ENCODE assay signal across 19 cellular contexts in the genomic region with DNA sequence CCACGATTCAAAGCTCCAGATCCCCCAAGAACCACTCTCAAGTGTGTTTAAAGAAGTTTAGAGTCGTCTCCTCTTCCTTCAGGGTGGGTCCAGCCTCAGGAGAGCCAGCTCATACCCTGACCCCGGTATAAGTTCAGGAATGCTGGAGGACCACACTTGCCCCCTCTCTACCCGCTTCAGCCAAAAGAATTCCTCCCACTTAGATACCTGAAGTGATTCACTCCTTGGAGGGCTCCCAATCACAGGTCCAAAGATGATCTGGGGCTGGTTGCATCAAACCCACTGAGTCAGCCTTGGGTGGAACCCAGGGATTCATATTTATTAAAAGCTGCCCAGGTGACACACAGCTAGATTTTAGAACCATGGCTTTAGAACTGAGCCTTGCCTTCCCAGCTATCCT.
DNase-seq lines count a peak whose midpoint lies in the region; ATAC-seq, FAIRE-seq and TF ChIP-seq lines count a peak whose summit lies in the region.
"Had no signal": no experiment of that assay in that cellular context is flagged by ENCODE, and none has a peak within 500 bp of the region (broad histone marks: within the 10 kb centered on the region; RNA-seq: fewer than 3 reads in every experiment).

No MANE protein-coding gene starts in this region.

- no peaks in the 10 kb centered on the region for H3K27me3 ChIP-seq in RWPE2 (ENCODE audit: insufficient read depth, poor library complexity, severe bottlenecking)
- H3K27me3 ChIP-seq in mesendoderm (ENCODE audit: insufficient read depth, low read length, poor library complexity): no peaks in the 10 kb centered on the region
- H3K27me3 ChIP-seq in pancreas: no peaks in the 10 kb centered on the region

- peak; percentile 74 for ATAC-seq in RWPE2 (ENCODE audit: low read depth)
- ATAC-seq in pancreas: no peak
- ATAC-seq in GM21515 (IDR thresholded peaks at IDR 0.05; ENCODE audit: unreplicated experiment): no peak
- ATAC-seq in GM21619 (IDR thresholded peaks at IDR 0.05; ENCODE audit: unreplicated experiment): no peak
- ATAC-seq: GM23338, HepG2 had no signal

- intact Hi-C loops in pancreas (cut with DNase I): no loop called here

- H2BK15ac ChIP-seq in mesendoderm (replicated peaks; ENCODE audit: low read depth): no peak overlapping the region

- no peak overlapping the region for H3K9ac ChIP-seq in mesendoderm (ENCODE audit: low read length)

- no peaks in the 10 kb centered on the region; the same call in 1 of the 2 replicates for H3K36me3 ChIP-seq in RWPE2 (ENCODE audit: low read depth)
- no peaks in the 10 kb centered on the region for H3K36me3 ChIP-seq in mesendoderm (ENCODE audit: control insufficient read depth, insufficient read depth, low read length)
- no peaks in the 10 kb centered on the region for H3K36me3 ChIP-seq in pancreas

- peak overlapping the region; percentile 25 for H3K56ac ChIP-seq in mesendoderm (ENCODE audit: low read length)

- no peak overlapping the region for H2BK5ac ChIP-seq in mesendoderm (ENCODE audit: low read length)

- no CpG with 5 or more reads among the region's 4 CpGs for WGBS in mesendoderm (ENCODE audit: extremely low coverage, insufficient coverage, low lambda C conversion rate)
- 92 to 99% methylated on average over 4 of the region's 4 CpGs for WGBS in pancreas, 2 donors

- H3K4me3 ChIP-seq in RWPE2 (ENCODE audit: severe bottlenecking) (no peak overlapping the region), epithelial cell of esophagus (ENCODE audit: low read length) (no peak overlapping the region), mesendoderm (ENCODE audit: low read length) (no peak overlapping the region), pancreas (no peak overlapping the region)
- H3K4me3 ChIP-seq: GM23338 had no signal

- no peak overlapping the region for H3K4ac ChIP-seq in mesendoderm (ENCODE audit: low read depth, low read length)

- no peak for FAIRE-seq in pancreas (lab: Jason Lieb, UNC)
- FAIRE-seq: A204.1, HepG2 had no signal

- H2BK120ac ChIP-seq in mesendoderm (ENCODE audit: low read depth, low read length): no peak overlapping the region

- no peaks in the 10 kb centered on the region for H3K79me2 ChIP-seq in mesendoderm (ENCODE audit: control insufficient read depth, insufficient read depth, low read length)

- H3K4me1 ChIP-seq in RWPE2 (ENCODE audit: insufficient read depth, poor library complexity, severe bottlenecking): peaks cover 42% of the 10 kb centered on the region
- no peaks in the 10 kb centered on the region for H3K4me1 ChIP-seq in mesendoderm (ENCODE audit: control insufficient read depth, low read depth, low read length)
- peaks cover 2 to 40% (median 26%) of the 10 kb centered on the region in 3 donors for H3K4me1 ChIP-seq in pancreas

- H2AK5ac ChIP-seq in mesendoderm (ENCODE audit: low read length): no peak overlapping the region

- DNase-seq in HPDE6-E6E7 (ENCODE audit: extremely low spot score) (peak; percentile 63), RWPE2 (ENCODE audit: low spot score) (peak; percentile 92), epithelial cell of esophagus (ENCODE audit: low read depth) (peak; percentile 97), mesendoderm (no peak), pancreas (no peak), substantia nigra (lab: John Stamatoyannopoulos, UW) (no peak)
- DNase-seq: CD4-positive, alpha-beta T cell; DMS153; GDM1; KBM-7; MV-4-11; NCI-H1694 treated with DMSO at 0.1 percent for 48 hours; NCI-H524; NCI-H82 had no signal

- no peaks in the 10 kb centered on the region for H3K79me1 ChIP-seq in mesendoderm (ENCODE audit: low read length)

- H3K4me2 ChIP-seq in mesendoderm (ENCODE audit: low read length): no peak overlapping the region
- H3K4me2 ChIP-seq: GM23338 had no signal

- H4K8ac ChIP-seq in mesendoderm (ENCODE audit: low read depth, low read length): no peak overlapping the region

- no peak overlapping the region for H4K5ac ChIP-seq in mesendoderm (ENCODE audit: low read length)

- no peak overlapping the region for H3K23ac ChIP-seq in mesendoderm (ENCODE audit: low read length)

- no peak for TF ChIP-seq CTCF in RWPE2 (IDR thresholded peaks at IDR 0.05; ENCODE audit: poor library complexity, severe bottlenecking)
- TF ChIP-seq CTCF in epithelial cell of esophagus (IDR thresholded peaks at IDR 0.05; ENCODE audit: insufficient read depth, low read depth, low read length, missing control alignments): no peak
- TF ChIP-seq CTCF in pancreas (IDR thresholded peaks at IDR 0.05): no peak

- H3K9me3 ChIP-seq in RWPE2 (ENCODE audit: severe bottlenecking): no peaks in the 10 kb centered on the region
- H3K9me3 ChIP-seq in pancreas: no peaks in the 10 kb centered on the region

- H3K27ac ChIP-seq in RWPE2 (ENCODE audit: poor library complexity, severe bottlenecking) (peak overlapping the region; percentile 90), mesendoderm (ENCODE audit: low read depth, low read length) (no peak overlapping the region), pancreas (no peak overlapping the region), substantia nigra (ENCODE audit: low read depth, low read length, poor library complexity, severe bottlenecking) (no peak overlapping the region)

- H3K18ac ChIP-seq in mesendoderm (ENCODE audit: low read length): peak overlapping the region; percentile 6

Comparison
In these comparisons a context has a peak if more than half of its experiments do, and no peak if none do; other contexts are left out.
1. DNase-seq: peak in HPDE6-E6E7 (single experiment), RWPE2 (single experiment) and epithelial cell of esophagus (single experiment); none in mesendoderm (single experiment), pancreas (0 of 6) and substantia nigra (0 of 49).